ENCODE assay signal across 13 cellular contexts in the genomic region with DNA sequence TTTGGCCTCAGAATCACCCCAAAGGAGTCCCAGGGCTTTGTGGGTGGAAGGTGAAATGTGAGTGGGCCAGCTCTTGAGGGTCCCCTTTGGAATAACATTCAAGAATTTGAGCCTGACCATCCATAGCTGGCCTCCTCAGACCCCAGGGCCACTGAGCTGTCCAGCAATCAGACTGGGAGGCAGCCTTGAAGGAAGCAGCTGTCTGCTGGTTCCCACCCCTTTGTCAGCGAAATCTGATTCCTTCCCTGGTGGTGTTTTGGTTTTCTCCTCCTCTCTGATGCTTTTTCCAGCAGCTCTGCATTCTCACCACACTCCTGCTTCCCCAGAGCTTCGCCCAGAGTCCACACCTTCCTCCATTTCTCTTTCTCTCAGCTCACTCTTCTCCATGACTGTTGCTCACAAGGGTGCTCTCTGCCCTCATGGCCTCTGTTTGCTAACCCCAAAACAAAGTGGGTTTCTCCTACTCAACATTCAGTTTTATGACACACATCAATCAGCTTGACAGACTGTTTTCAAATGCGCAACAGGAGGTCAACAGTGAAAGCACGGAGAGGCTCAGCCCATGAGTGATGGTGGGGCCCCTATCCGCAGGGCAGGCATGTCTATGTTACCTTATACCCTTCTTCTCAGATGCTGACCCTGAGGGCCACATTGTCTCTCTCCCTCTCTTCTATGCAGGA.
A peak's percentile ranks its signal among the peaks of the same experiment; 100 is the strongest.
DNase-seq lines count a peak whose midpoint lies in the region; ATAC-seq lines count a peak whose summit lies in the region.
"Had no signal": no experiment of that assay in that cellular context is flagged by ENCODE, and none has a peak within 500 bp of the region (broad histone marks: within the 10 kb centered on the region; RNA-seq: fewer than 3 reads in every experiment).

No MANE protein-coding gene starts in this region.

- ATAC-seq in HG02571 (IDR thresholded peaks at IDR 0.05; ENCODE audit: unreplicated experiment), result no peak
- ATAC-seq: gastrocnemius medialis; naive thymus-derived CD8-positive, alpha-beta T cell had no signal

- peak; percentile 19 for DNase-seq in DMS53 (lab: John Stamatoyannopoulos, UW)
- no peak for DNase-seq in DMS53 treated with DMSO at 0.1 percent for 48 hours (lab: John Stamatoyannopoulos, UW; ENCODE audit: unreplicated experiment)
- peak; percentile 12 for DNase-seq in NCI-H2171 (lab: John Stamatoyannopoulos, UW)
- peak; percentile 61 for DNase-seq in ecto neural progenitor cell (ENCODE audit: low spot score)
- DNase-seq in smooth muscle cell of the brain vasculature (ENCODE audit: low read depth, low spot score), result peak; percentile 2
- DNase-seq in epidermal melanocyte (ENCODE audit: insufficient read length, low spot score), result no peak
- DNase-seq in medulla oblongata (ENCODE audit: extremely low spot score), result no peak
- DNase-seq: activated B cell treated with CpG ODN at 0.5 μM for 24 hours; gastrocnemius medialis; kidney glomerular epithelial cell; naive thymus-derived CD8-positive, alpha-beta T cell; SW 1271 had no signal

Comparison
In these comparisons a context has a peak if more than half of its experiments do, and no peak if none do; other contexts are left out.
1. DNase-seq: peak in DMS53 (single experiment), NCI-H2171 (single experiment), ecto neural progenitor cell (single experiment) and smooth muscle cell of the brain vasculature (single experiment); none in DMS53 treated with DMSO at 0.1 percent for 48 hours (single experiment), epidermal melanocyte (single experiment) and medulla oblongata (single experiment).